11 cellular contexts compared by ENCODE assay signal in genomic region chr5:162248107-162248713, GRCh38.
A peak's percentile ranks its signal among the peaks of the same experiment; 100 is the strongest.
DNase-seq lines count a peak whose midpoint lies in the region; TF ChIP-seq lines count a peak whose summit lies in the region.
"Had no signal": no experiment of that assay in that cellular context is flagged by ENCODE, and none has a peak within 500 bp of the region (broad histone marks: within the 10 kb centered on the region; RNA-seq: fewer than 3 reads in every experiment).

No MANE protein-coding gene starts in this region.

- POLR2A ChIA-PET in PC-9 (lab: Charles Lee; ENCODE audit: unreplicated experiment) = no interaction called here

- H3K4me1 ChIP-seq in PC-9 (replicated peaks; ENCODE audit: insufficient read depth) (no peaks in the 10 kb centered on the region), ovary (ENCODE audit: insufficient read depth) (no peaks in the 10 kb centered on the region)

- intact Hi-C loops in PC-9 (cut with micrococcal nuclease; ENCODE audit: unreplicated experiment) = no loop called here
- intact Hi-C loops in ovary (cut with DNase I) = no loop called here

- DNase-seq in ELF-1 (ENCODE audit: low read depth, low spot score) = peak; percentile 64
- no peak for DNase-seq in HFF-Myc (ENCODE audit: extremely low read depth, low read depth)
- no peak for DNase-seq in PC-9
- DNase-seq in iPS-NIHi7 (ENCODE audit: extremely low spot score) = peak; percentile 57
- no peak for DNase-seq in NCI-H1436 treated with DMSO at 0.1 percent for 48 hours (lab: John Stamatoyannopoulos, UW)
- DNase-seq in NCI-H774 (lab: John Stamatoyannopoulos, UW) = no peak
- DNase-seq in retina = no peak
- DNase-seq in ovary = no peak
- DNase-seq: activated gamma-delta T cell treated with Interleukin-2 at 50 U/mL for 16 hours; stimulated activated CD4-positive, alpha-beta T cell treated with anti-CD3 and anti-CD28 coated beads, Interleukin-15, amount 100 ng/mL, for 24 hours; T-helper 17 cell had no signal

- no peaks in the 10 kb centered on the region for H3K36me3 ChIP-seq in PC-9 (ENCODE audit: low read depth)
- no peaks in the 10 kb centered on the region for H3K36me3 ChIP-seq in ovary

- WGBS in ovary, 3 donors = 78 to 79% (median 79%) methylated on average over 11 of the region's 11 CpGs

- H4K20me1 ChIP-seq in PC-9 (ENCODE audit: insufficient read depth) = no peaks in the 10 kb centered on the region

- H3F3A ChIP-seq in PC-9 (ENCODE audit: insufficient read depth, low read depth) = no peaks in the 10 kb centered on the region

- H3K4me3 ChIP-seq in HFF-Myc (replicated peaks; ENCODE audit: low read depth, low read length) (no peak overlapping the region), PC-9 (no peak overlapping the region), ovary (no peak overlapping the region)

- no peak overlapping the region for H3K27ac ChIP-seq in PC-9
- H3K27ac ChIP-seq in ovary = no peak overlapping the region

- CTCF ChIA-PET in PC-9 (lab: Charles Lee) = no interaction called here

- TF ChIP-seq CTCF in HFF-Myc (IDR thresholded peaks at IDR 0.05; ENCODE audit: low read depth, low read length, missing control alignments) (peak; percentile 13), PC-9 (conservative IDR thresholded peaks at IDR 0.05) (peak; percentile 61), ovary (IDR thresholded peaks at IDR 0.05) (no peak)

- BruUV-seq in PC-9 (replicated peaks; lab: Mats Ljungman, UMichigan) = no TSS peak

- H3K27me3 ChIP-seq in PC-9 (ENCODE audit: insufficient read depth, low read depth) = no peaks in the 10 kb centered on the region
- H3K27me3 ChIP-seq in ovary = no peaks in the 10 kb centered on the region

- no peak for TF ChIP-seq EP300 in ovary (IDR thresholded peaks at IDR 0.05)

- H2AFZ ChIP-seq in PC-9 = 0 out of 2 replicates have a peak overlapping the region, but pooled peaks have one; percentile 8

- TF ChIP-seq POLR2A in ovary (IDR thresholded peaks at IDR 0.05) = no peak

- H3K9me3 ChIP-seq in PC-9 (ENCODE audit: insufficient read depth, low read depth) (no peaks in the 10 kb centered on the region), ovary (no peaks in the 10 kb centered on the region)

- H3K4me2 ChIP-seq in PC-9 = no peak overlapping the region

- no peaks in the 10 kb centered on the region for H3K9me2 ChIP-seq in PC-9 (ENCODE audit: insufficient read depth)

- no peaks in the 10 kb centered on the region for H3K79me2 ChIP-seq in PC-9 (ENCODE audit: low read depth)

Comparison
In these comparisons a context has a peak if more than half of its experiments do, and no peak if none do; other contexts are left out.
1. DNase-seq: peak in ELF-1 (single experiment) and iPS-NIHi7 (single experiment); none in HFF-Myc (single experiment), PC-9 (0 of 2), NCI-H1436 treated with DMSO at 0.1 percent for 48 hours (single experiment), NCI-H774 (single experiment), retina (single experiment) and ovary (0 of 5).
2. CTCF ChIP-seq: peak in HFF-Myc (single experiment) and PC-9 (single experiment); none in ovary (0 of 3).